28 cellular contexts compared by ENCODE assay signal in genomic region chr4:1032861-1033260, GRCh38. TPM values are rescaled to one million over a fixed set of nuclear protein-coding genes. Genes with fewer than 3 reads are reported as not detected.
"Had no signal": no experiment of that assay in that cellular context is flagged by ENCODE, and none has a peak within 500 bp of the region (broad histone marks: within the 10 kb centered on the region; RNA-seq: fewer than 3 reads in every experiment).

No MANE protein-coding gene starts in this region.

- H3K27me3 ChIP-seq: body of pancreas, hepatocyte had no signal

- H3K27ac ChIP-seq: body of pancreas, epithelial cell of prostate, hepatocyte had no signal

- ATAC-seq: body of pancreas, gastroesophageal sphincter, heart right ventricle, T-helper 17 cell had no signal

- H3K4me3 ChIP-seq: body of pancreas, esophagus squamous epithelium, gastroesophageal sphincter, hepatocyte had no signal

- H3K36me3 ChIP-seq: esophagus squamous epithelium, gastroesophageal sphincter, heart right ventricle had no signal

- H2AFZ ChIP-seq: hepatocyte had no signal

- H3K4me2 ChIP-seq: hepatocyte had no signal

- H3K9me3 ChIP-seq: body of pancreas, esophagus squamous epithelium, gastroesophageal sphincter, heart right ventricle had no signal

- DNase-seq: activated CD4-positive, alpha-beta memory T cell treated with anti-CD3 and anti-CD28 coated beads, Interleukin-2, amount 10 ng/mL, durations not matched to agents 7 days and 5 days; activated CD4-positive, alpha-beta T cell treated with anti-CD3 and anti-CD28 coated beads, Interleukin-2, amount 10 ng/mL, durations not matched to agents 7 days and 5 days; activated CD4-positive, alpha-beta T cell treated with anti-CD3 and anti-CD28 coated beads, Interleukin-2, amount 50 U/mL, for 4 hours; activated CD4-positive, CD25-positive, alpha-beta regulatory T cell; activated CD4-positive, CD25-positive, alpha-beta regulatory T cell treated with anti-CD3 and anti-CD28 coated beads, Interleukin-2, amount 50 U/mL, for 72 hours; activated CD8-positive, alpha-beta memory T cell treated with anti-CD3 and anti-CD28 coated beads, Interleukin-2, amount 50 U/mL, for 48 hours; activated gamma-delta T cell; activated naive CD4-positive, alpha-beta T cell; activated naive CD4-positive, alpha-beta T cell treated with anti-CD3 and anti-CD28 coated beads, Interleukin-2, amount 10 ng/mL, durations not matched to agents 7 days and 5 days; activated naive CD8-positive, alpha-beta T cell treated with anti-CD3 and anti-CD28 coated beads, Interleukin-2, amount 10 ng/mL, durations not matched to agents 7 days and 5 days; activated T-cell treated with anti-CD3 and anti-CD28 coated beads for 4 hours; activated T-cell treated with anti-CD3 and anti-CD28 coated beads, Interleukin-2, amount 50 U/mL, for 24 hours; activated T-cell treated with anti-CD3 and anti-CD28 coated beads, Interleukin-2, amount 50 U/mL, for 72 hours; amniotic stem cell; anterior cingulate cortex; caudate nucleus; effector CD8-positive, alpha-beta T cell; esophagus squamous epithelium; foreskin melanocyte; heart right ventricle; T-helper 17 cell; T1000 had no signal

RNA-seq across cellular contexts. Expression of gene SLC26A1, which starts 39.7 kb away (rescaled TPM):
- total RNA-seq: activated naive CD4-positive, alpha-beta T cell treated with anti-CD3 and anti-CD28 coated beads, Interleukin-2, amount 50 U/mL, for 72 hours; activated T-cell treated with anti-CD3 and anti-CD28 coated beads, Interleukin-2, amount 50 U/mL, for 72 hours; endothelial cell of umbilical vein; esophagus squamous epithelium; gastroesophageal sphincter had no signal
